ENCODE assay signal across 28 cellular contexts in the genomic region with DNA sequence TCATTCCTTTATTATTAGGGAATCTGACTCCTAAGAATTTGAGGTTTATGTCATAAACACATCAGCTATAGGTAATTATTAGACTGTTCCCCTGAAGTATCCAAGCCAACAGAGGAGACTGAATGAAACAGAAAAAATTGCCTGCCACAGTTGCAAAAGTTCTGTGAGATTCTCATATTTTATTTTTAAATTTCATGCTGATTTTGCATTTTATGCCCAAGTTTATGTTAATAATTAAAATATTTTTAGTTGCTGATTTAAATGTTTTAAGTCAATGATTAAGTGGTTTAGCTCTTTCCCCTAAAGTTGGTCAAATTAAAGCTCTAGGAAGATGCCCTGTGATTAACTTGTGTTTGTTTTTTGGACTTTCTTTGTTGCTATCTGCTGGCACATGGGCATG. TPM values are rescaled to one million over a fixed set of nuclear protein-coding genes. Genes with fewer than 3 reads are reported as not detected.
DNase-seq lines count a peak whose midpoint lies in the region; ATAC-seq, FAIRE-seq and TF ChIP-seq lines count a peak whose summit lies in the region.
"Had no signal": no experiment of that assay in that cellular context is flagged by ENCODE, and none has a peak within 500 bp of the region (broad histone marks: within the 10 kb centered on the region; RNA-seq: fewer than 3 reads in every experiment).

No MANE protein-coding gene starts in this region.

- no peaks in the 10 kb centered on the region for H3K9me1 ChIP-seq in IMR-90 (ENCODE audit: insufficient read depth, low read length)

- H3K23ac ChIP-seq in IMR-90 (ENCODE audit: low read depth, low read length) (no peak overlapping the region), mesenchymal stem cell (ENCODE audit: low read length in 2 of 2) (no peak overlapping the region)

- no peak overlapping the region for H4K91ac ChIP-seq in IMR-90 (ENCODE audit: insufficient read depth, low read depth, low read length)
- no peak overlapping the region for H4K91ac ChIP-seq in mesenchymal stem cell (ENCODE audit: low read length)

- intact Hi-C loops in activated CD4-positive, alpha-beta T cell treated with anti-CD3 and anti-CD28 coated beads for 36 hours (cut with DNase I, micrococcal nuclease), result no loop called here
- intact Hi-C loops in IMR-90 (cut with micrococcal nuclease), result no loop called here

- no peak overlapping the region for H3K4me3 Mint-ChIP-seq in activated CD4-positive, alpha-beta T cell treated with anti-CD3 and anti-CD28 coated beads for 36 hours
- H3K4me3 Mint-ChIP-seq: CD14-positive monocyte; CD4-positive, alpha-beta memory T cell; CD4-positive, CD25-positive, alpha-beta regulatory T cell; CD8-positive, alpha-beta memory T cell had no signal

- H2BK120ac ChIP-seq in IMR-90 (ENCODE audit: low read depth, low read length) (no peak overlapping the region), mesenchymal stem cell (ENCODE audit: low read depth, low read length) (no peak overlapping the region)

- H3K4ac ChIP-seq in IMR-90 (ENCODE audit: low read depth, low read length) (no peak overlapping the region), mesenchymal stem cell (ENCODE audit: low read depth in 1 of 2, low read length in 2 of 2) (no peak overlapping the region)

- no peak for FAIRE-seq in A549 (lab: Jason Lieb, UNC)
- FAIRE-seq: GM12878, GM12892, GM18507 had no signal

- H3K18ac ChIP-seq in IMR-90 (ENCODE audit: low read depth, low read length), result no peak overlapping the region
- no peak overlapping the region for H3K18ac ChIP-seq in mesenchymal stem cell (ENCODE audit: low read depth in 1 of 2, low read length in 2 of 2)

- no peak overlapping the region for H2BK12ac ChIP-seq in mesenchymal stem cell (ENCODE audit: low read length in 2 of 2)

- H3K4me1 ChIP-seq in A549, result no peaks in the 10 kb centered on the region
- no peaks in the 10 kb centered on the region for H3K4me1 ChIP-seq in IMR-90 (ENCODE audit: control insufficient read depth, insufficient read depth, low read length)
- no peaks in the 10 kb centered on the region for H3K4me1 ChIP-seq in mesenchymal stem cell (ENCODE audit: control insufficient read depth, insufficient read depth, low read depth, low read length)
- H3K4me1 ChIP-seq: BE2C had no signal

- no peak overlapping the region for H3K14ac ChIP-seq in IMR-90 (replicated peaks; ENCODE audit: low read depth, low read length)
- no peak overlapping the region for H3K14ac ChIP-seq in mesenchymal stem cell (ENCODE audit: low read length in 2 of 2)

- no TSS peak for BruUV-seq in IMR-90 (replicated peaks; lab: Mats Ljungman, UMichigan)

- H2BK15ac ChIP-seq in IMR-90 (ENCODE audit: low read depth, low read length), result no peak overlapping the region
- no peak overlapping the region for H2BK15ac ChIP-seq in mesenchymal stem cell (ENCODE audit: low read depth, poor library complexity, severe bottlenecking)

- H2AFZ ChIP-seq in IMR-90 (replicated peaks; ENCODE audit: low read length, poor library complexity), result no peak overlapping the region
- no peak overlapping the region for H2AFZ ChIP-seq in mesenchymal stem cell (ENCODE audit: low read depth, low read length)

- no peaks in the 10 kb centered on the region for H3K9me3 Mint-ChIP-seq in activated CD4-positive, alpha-beta T cell treated with anti-CD3 and anti-CD28 coated beads for 36 hours (ENCODE audit: low read depth)
- H3K9me3 Mint-ChIP-seq: CD14-positive monocyte; CD4-positive, alpha-beta memory T cell; CD4-positive, CD25-positive, alpha-beta regulatory T cell; CD8-positive, alpha-beta memory T cell had no signal

- no peaks in the 10 kb centered on the region for H3K4me1 Mint-ChIP-seq in activated CD4-positive, alpha-beta T cell treated with anti-CD3 and anti-CD28 coated beads for 36 hours
- H3K4me1 Mint-ChIP-seq: CD14-positive monocyte; CD4-positive, alpha-beta memory T cell; CD8-positive, alpha-beta memory T cell had no signal

- H4K8ac ChIP-seq in IMR-90 (ENCODE audit: low read depth in 2 of 2, low read length in 2 of 2) (no peak overlapping the region), mesenchymal stem cell (ENCODE audit: low read length) (no peak overlapping the region)

- H3K27ac Mint-ChIP-seq in activated CD4-positive, alpha-beta T cell treated with anti-CD3 and anti-CD28 coated beads for 36 hours, result peak overlapping the region; percentile 67
- H3K27ac Mint-ChIP-seq: CD4-positive, alpha-beta memory T cell; CD4-positive, CD25-positive, alpha-beta regulatory T cell; CD8-positive, alpha-beta memory T cell had no signal

- H2AK5ac ChIP-seq in IMR-90 (ENCODE audit: low read depth, low read length) (no peak overlapping the region), mesenchymal stem cell (ENCODE audit: low read length, severe bottlenecking) (no peak overlapping the region)

- no peak for DNase-seq in activated CD4-positive, alpha-beta T cell treated with anti-CD3 and anti-CD28 coated beads for 36 hours
- no peak for DNase-seq in activated CD4-positive, alpha-beta T cell treated with anti-CD3 and anti-CD28 coated beads, Interleukin-2, amount 50 U/mL, for 1 hour
- DNase-seq in A549 (ENCODE audit: low read depth in 1 of 2, low spot score in 1 of 2) (no peak), IMR-90 (no peak), mesenchymal stem cell (no peak), NOMO-1 (lab: John Stamatoyannopoulos, UW; ENCODE audit: unreplicated experiment in 2 of 2) (no peak), SKM-1 treated with dmso at 0.1 percent for 144 hours (lab: John Stamatoyannopoulos, UW; ENCODE audit: unreplicated experiment) (no peak)
- DNase-seq in activated naive CD4-positive, alpha-beta T cell (lab: John Stamatoyannopoulos, UW), result no peak
- DNase-seq: ACHN; BE2C; C1 segment of cervical spinal cord; CD4-positive, alpha-beta memory T cell; CD4-positive, CD25-positive, alpha-beta regulatory T cell; CD8-positive, alpha-beta memory T cell; COR-L47; DMS 273 treated with DMSO at 0.1 percent for 48 hours; DMS153; DMS53; DMS79; DND-41; EL; GDM1 had no signal

- CTCF ChIA-PET in activated CD4-positive, alpha-beta T cell treated with anti-CD3 and anti-CD28 coated beads for 36 hours (lab: Charles Lee), result interaction anchor here (1.1 kb wide), 1 partner anchor 327 kb away, joined by 3 read pairs; no protein-coding TSS in a partner anchor
- CTCF ChIA-PET in A549 (lab: Yijun Ruan, JAX) (interaction anchor here (1.0 to 3.7 kb wide), 3 partner anchors 17 to 327 kb away, joined by 3 to 14 read pairs (median 4); no protein-coding TSS in a partner anchor), IMR-90 (lab: Yijun Ruan, JAX) (no interaction called here)

- no peaks in the 10 kb centered on the region for H3K36me3 ChIP-seq in IMR-90 (ENCODE audit: control insufficient read depth, insufficient read depth, low read length)
- H3K36me3 ChIP-seq in mesenchymal stem cell (ENCODE audit: control insufficient read depth in 1 of 2, insufficient read depth in 2 of 2, low read depth in 1 of 2, low read length in 2 of 2), result no peaks in the 10 kb centered on the region
- H3K36me3 ChIP-seq: BE2C, BLaER1 had no signal

- no peak overlapping the region for H2AK9ac ChIP-seq in IMR-90 (replicated peaks; ENCODE audit: low read depth, low read length, poor library complexity)

- dilution Hi-C loops in IMR-90 (cut with HindIII; ENCODE audit: low sequenced_read_pairs, unreplicated experiment), result no loop called here

- no peak overlapping the region for H3K4me3 ChIP-seq in A549
- H3K4me3 ChIP-seq in IMR-90 (ENCODE audit: insufficient read depth, low read depth, low read length), result no peak overlapping the region
- no peak overlapping the region for H3K4me3 ChIP-seq in mesenchymal stem cell (ENCODE audit: insufficient read depth in 1 of 2, low read depth in 1 of 2, low read length in 2 of 2)
- H3K4me3 ChIP-seq: BLaER1, GM12878 had no signal

- ATAC-seq in activated CD4-positive, alpha-beta T cell treated with anti-CD3 and anti-CD28 coated beads for 36 hours, result no peak
- no peak for ATAC-seq in A549
- no peak for ATAC-seq in IMR-90 (ENCODE audit: low read depth)
- ATAC-seq: GM12878 had no signal

- no peak overlapping the region for H4K5ac ChIP-seq in IMR-90 (ENCODE audit: low read depth, low read length)

- in situ Hi-C loops in IMR-90 (cut with MboI; ENCODE audit: low sequenced_read_pairs), result no loop called here

- no peak overlapping the region for H3K56ac ChIP-seq in IMR-90 (ENCODE audit: extremely low read depth, insufficient read depth, low read length)

- no peaks in the 10 kb centered on the region for H3K27me3 Mint-ChIP-seq in activated CD4-positive, alpha-beta T cell treated with anti-CD3 and anti-CD28 coated beads for 36 hours
- H3K27me3 Mint-ChIP-seq: CD4-positive, CD25-positive, alpha-beta regulatory T cell; CD8-positive, alpha-beta memory T cell had no signal

- TF ChIP-seq CTCF in A549 (IDR thresholded peaks at IDR 0.05) (no peak), IMR-90 (conservative IDR thresholded peaks at IDR 0.05; ENCODE audit: low read depth, low read length) (no peak)

- H3K4me2 ChIP-seq in A549 (no peak overlapping the region), IMR-90 (ENCODE audit: low read depth, low read length) (no peak overlapping the region), mesenchymal stem cell (ENCODE audit: low read length, poor library complexity, severe bottlenecking) (no peak overlapping the region)
- H3K4me2 ChIP-seq: BLaER1 had no signal

- H2BK5ac ChIP-seq in IMR-90 (ENCODE audit: low read depth, low read length, poor library complexity, severe bottlenecking) (no peak overlapping the region), mesenchymal stem cell (ENCODE audit: low read depth, low read length, poor library complexity, severe bottlenecking) (no peak overlapping the region)

- no peak overlapping the region for H2BK20ac ChIP-seq in IMR-90 (ENCODE audit: low read depth, low read length)

- TF ChIP-seq EP300 in A549 (IDR thresholded peaks at IDR 0.05), result no peak

- TF ChIP-seq RAD21 in A549 (conservative IDR thresholded peaks at IDR 0.05 in 1 of 2, IDR thresholded peaks at IDR 0.05 in 1 of 2) (no peak), IMR-90 (IDR thresholded peaks at IDR 0.05; ENCODE audit: low read length) (no peak)

- H3K36me3 Mint-ChIP-seq in activated CD4-positive, alpha-beta T cell treated with anti-CD3 and anti-CD28 coated beads for 36 hours (ENCODE audit: low read depth), result no peaks in the 10 kb centered on the region
- H3K36me3 Mint-ChIP-seq: CD14-positive monocyte; CD4-positive, alpha-beta memory T cell; CD4-positive, CD25-positive, alpha-beta regulatory T cell; CD8-positive, alpha-beta memory T cell had no signal

- POLR2A ChIA-PET in activated CD4-positive, alpha-beta T cell treated with anti-CD3 and anti-CD28 coated beads for 36 hours (lab: Charles Lee), result interaction anchor here (0.5 to 0.6 kb wide), 2 partner anchors 83 to 256 kb away, joined by 3 read pairs; no protein-coding TSS in a partner anchor
- POLR2A ChIA-PET in A549 (lab: Yijun Ruan, JAX), result interaction anchor here (3.7 kb wide), 1 partner anchor 10 kb away, joined by 12 read pairs; the partner anchor contains the start of genes MYO9A and SENP8
- POLR2A ChIA-PET in IMR-90 (lab: Charles Lee; ENCODE audit: unreplicated experiment), result no interaction called here

- no peaks in the 10 kb centered on the region for H3K27me3 ChIP-seq in IMR-90 (ENCODE audit: control insufficient read depth, insufficient read depth, low read length)
- H3K27me3 ChIP-seq in mesenchymal stem cell (ENCODE audit: control insufficient read depth in 1 of 2, insufficient read depth in 1 of 2, low read length in 2 of 2), result no peaks in the 10 kb centered on the region
- H3K27me3 ChIP-seq: BE2C, BLaER1 had no signal

- H3K9me3 ChIP-seq in A549, result no peaks in the 10 kb centered on the region
- H3K9me3 ChIP-seq in IMR-90 (ENCODE audit: control insufficient read depth, insufficient read depth, low read length), result no peaks in the 10 kb centered on the region
- H3K9me3 ChIP-seq in mesenchymal stem cell (ENCODE audit: control insufficient read depth, low read length), result no peaks in the 10 kb centered on the region
- H3K9me3 ChIP-seq: BE2C, BLaER1 had no signal

- no peaks in the 10 kb centered on the region for H4K20me1 ChIP-seq in IMR-90 (ENCODE audit: insufficient read depth, low read length)
- H4K20me1 ChIP-seq: BLaER1 had no signal

- no peaks in the 10 kb centered on the region; a peak in 1 of 4 replicates for H3K79me1 ChIP-seq in IMR-90 (ENCODE audit: low read depth in 1 of 2, low read length in 2 of 2)
- H3K79me1 ChIP-seq in mesenchymal stem cell (replicated peaks; ENCODE audit: low read length, poor library complexity, severe bottlenecking), result peaks cover 3% of the 10 kb centered on the region

- TF ChIP-seq POLR2A in A549 (IDR thresholded peaks at IDR 0.05; ENCODE audit: low read length), result no peak
- no peak for TF ChIP-seq POLR2A in IMR-90 (IDR thresholded peaks at IDR 0.05; ENCODE audit: low read depth, low read length)

- H3K9ac ChIP-seq in IMR-90 (ENCODE audit: low read depth, low read length) (no peak overlapping the region), mesenchymal stem cell (ENCODE audit: low read length) (no peak overlapping the region)
- H3K9ac ChIP-seq: BLaER1 had no signal

- H3K27ac ChIP-seq in A549 (no peak overlapping the region), IMR-90 (ENCODE audit: insufficient read depth, low read length) (no peak overlapping the region), mesenchymal stem cell (ENCODE audit: low read length, poor library complexity, severe bottlenecking) (peak overlapping the region; percentile 35)
- H3K27ac ChIP-seq: 22Rv1, BLaER1 had no signal

RNA-seq across cellular contexts. Expression of gene SENP8, which starts 10.2 kb away (rescaled TPM):
- total RNA-seq in activated CD4-positive, alpha-beta T cell treated with anti-CD3 and anti-CD28 coated beads for 36 hours, result 1 to 10 TPM; 3.0 to 3.4 TPM
- polyA plus RNA-seq in A549 (2011; rRNA removed) (3.7 and 6.1 TPM in 2 replicates), A549 (2017; fragmentation: RNase III; extraction: RNeasy Plus Mini Kit Qiagen cat#74134 plus additional on column Dnase treatment) (0.98 to 1.3 TPM (median 1.2 TPM) in 3 replicates), IMR-90 (2012; rRNA removed) (1.6 and 1.9 TPM in 2 replicates)
- 0.59 and 1.0 TPM in 2 replicates for polyA plus RNA-seq in A549 (2012; cell fraction: cytosol; rRNA removed)
- 0.40 and 0.59 TPM in 2 replicates for polyA plus RNA-seq in A549 (2012; cell fraction: nucleus; rRNA removed)
- polyA minus RNA-seq in A549 (2011; rRNA and poly(A)+ RNA removed), result 9.0 and 9.7 TPM in 2 replicates
- 2.9 and 3.1 TPM in 2 replicates for total RNA-seq in IMR-90 (2012; rRNA removed)
- 0.38 and 0.51 TPM in 2 replicates for polyA plus RNA-seq in IMR-90 (2012; cell fraction: cytosol; rRNA removed)
- polyA plus RNA-seq in IMR-90 (2012; cell fraction: nucleus; rRNA removed; ENCODE audit: low replicate concordance), result 0.22 and 1.3 TPM in 2 replicates
- 1.8 TPM for polyA plus RNA-seq in mesenchymal stem cell (2013, experiment 1 of 2)
- 1.7 TPM for polyA plus RNA-seq in mesenchymal stem cell (2013, experiment 2 of 2)

RNA-seq across cellular contexts. Expression of gene MYO9A, which starts 10.4 kb away (rescaled TPM):
- total RNA-seq in activated CD4-positive, alpha-beta T cell treated with anti-CD3 and anti-CD28 coated beads for 36 hours, result 10 to 100 TPM; 19.0 to 20.3 TPM
- 21.9 and 26.7 TPM in 2 replicates for polyA plus RNA-seq in A549 (2011; rRNA removed)
- 4.1 and 5.0 TPM in 2 replicates for polyA plus RNA-seq in A549 (2012; cell fraction: cytosol; rRNA removed)
- polyA plus RNA-seq in A549 (2012; cell fraction: nucleus; rRNA removed), result 3.9 and 6.9 TPM in 2 replicates
- 5.6 to 7.6 TPM (median 5.9 TPM) in 3 replicates for polyA plus RNA-seq in A549 (2017; fragmentation: RNase III; extraction: RNeasy Plus Mini Kit Qiagen cat#74134 plus additional on column Dnase treatment)
- polyA minus RNA-seq in A549 (2011; rRNA and poly(A)+ RNA removed), result 71.5 and 84.4 TPM in 2 replicates
- 49.2 and 49.5 TPM in 2 replicates for total RNA-seq in IMR-90 (2012; rRNA removed)
- polyA plus RNA-seq in IMR-90 (2012; rRNA removed), result 6.0 and 7.9 TPM in 2 replicates
- 1.8 and 6.6 TPM in 2 replicates for polyA plus RNA-seq in IMR-90 (2012; cell fraction: cytosol; rRNA removed)
- polyA plus RNA-seq in IMR-90 (2012; cell fraction: nucleus; rRNA removed; ENCODE audit: low replicate concordance), result 3.0 and 16.0 TPM in 2 replicates
- 6.6 TPM for polyA plus RNA-seq in mesenchymal stem cell (2013, experiment 1 of 2)
- 6.3 TPM for polyA plus RNA-seq in mesenchymal stem cell (2013, experiment 2 of 2)
